12 cellular contexts compared by ENCODE assay signal in genomic region chr18:5972298-5972697, GRCh38.
DNase-seq lines count a peak whose midpoint lies in the region; ATAC-seq, FAIRE-seq and TF ChIP-seq lines count a peak whose summit lies in the region.
"Had no signal": no experiment of that assay in that cellular context is flagged by ENCODE, and none has a peak within 500 bp of the region (broad histone marks: within the 10 kb centered on the region; RNA-seq: fewer than 3 reads in every experiment).

No MANE protein-coding gene starts in this region.

- TF ChIP-seq RAD21 in GM12878 (IDR thresholded peaks at IDR 0.05; ENCODE audit: insufficient read depth, low read depth, low read length) = peak; percentile 36; the same call in 1 of the 2 replicates

- in situ Hi-C loops in GM12878 (cut with MboI) = no loop called here

- no peak overlapping the region for H3K9ac ChIP-seq in GM12878 (ENCODE audit: control insufficient read depth, insufficient read depth, low read length)

- intact Hi-C loops in GM12878 (cut with micrococcal nuclease; ENCODE audit: unreplicated experiment) = loop anchor here (10.0 kb wide), 1 partner anchor 443 kb away; the partner anchor contains the start of gene L3MBTL4

- ATAC-seq in GM18520 (IDR thresholded peaks at IDR 0.05; ENCODE audit: unreplicated experiment) = peak; percentile 33
- peak; percentile 43 for ATAC-seq in GM21390 (IDR thresholded peaks at IDR 0.05; ENCODE audit: unreplicated experiment)
- ATAC-seq in HG03039 (IDR thresholded peaks at IDR 0.05; ENCODE audit: unreplicated experiment) = peak; percentile 51
- peak; percentile 35 for ATAC-seq in GM12878
- no peak for ATAC-seq in naive thymus-derived CD8-positive, alpha-beta T cell

- CTCF ChIA-PET in GM12878 (lab: Yijun Ruan, JAX) = interaction anchor here (1.0 to 2.1 kb wide), 3 partner anchors 10 to 16 kb away, joined by 3 to 5 read pairs (median 3); no protein-coding TSS in a partner anchor

- RAD21 ChIA-PET in GM12878 (lab: Charles Lee; ENCODE audit: unreplicated experiment) = no interaction called here

- peak overlapping the region; percentile 45 for H3K4me2 ChIP-seq in GM12878 (ENCODE audit: control insufficient read depth, insufficient read depth)

- SMC1A ChIA-PET in GM12878 (lab: Charles Lee; ENCODE audit: uncharacterized antibody, unreplicated experiment) = interaction anchor here (1.2 kb wide), 1 partner anchor 20 kb away, joined by 3 read pairs; no protein-coding TSS in a partner anchor

- WGBS in GM12878 (ENCODE audit: insufficient coverage, insufficient replicate concordance, low lambda C conversion rate, missing lambda C conversion rate) = 5% methylated on average over 7 of the region's 7 CpGs

- no peak overlapping the region for H2AFZ ChIP-seq in GM12878 (ENCODE audit: control insufficient read depth, low read depth, low read length)

- TF ChIP-seq POLR2A in GM12878 (IDR thresholded peaks at IDR 0.05; ENCODE audit: low read depth, low read length) = no peak

- H3K4me3 Mint-ChIP-seq in naive thymus-derived CD8-positive, alpha-beta T cell = no peak overlapping the region
- H3K4me3 Mint-ChIP-seq: brain, CD14-positive monocyte had no signal

- peak; percentile 77 for FAIRE-seq in GM12878 (lab: Jason Lieb, UNC)

- no peaks in the 10 kb centered on the region for H4K20me1 ChIP-seq in GM12878 (ENCODE audit: control insufficient read depth, insufficient read depth)

- no TSS peak for BruUV-seq in GM12878 (replicated peaks; lab: Mats Ljungman, UMichigan)

- POLR2A ChIA-PET in GM12878 (lab: Charles Lee) = no interaction called here
- POLR2A ChIA-PET in naive thymus-derived CD8-positive, alpha-beta T cell (lab: Charles Lee) = no interaction called here

- peaks cover 50% of the 10 kb centered on the region for H3K4me1 ChIP-seq in GM12878 (ENCODE audit: control insufficient read depth, insufficient read depth, low read length)

- H3K9me3 ChIP-seq in GM12878 (replicated peaks; ENCODE audit: control insufficient read depth, insufficient read depth, low read length) = peaks cover 3% of the 10 kb centered on the region; the same call in 2 of the 3 replicates

- no peak overlapping the region for H3K4me3 ChIP-seq in GM12878

- no peak for TF ChIP-seq EP300 in GM12878 (IDR thresholded peaks at IDR 0.05; ENCODE audit: borderline replicate concordance in 1 of 2, control insufficient read depth in 1 of 2, low read depth in 2 of 2, low read length in 2 of 2)

- no peaks in the 10 kb centered on the region for H3K9me3 Mint-ChIP-seq in naive thymus-derived CD8-positive, alpha-beta T cell
- H3K9me3 Mint-ChIP-seq: brain had no signal

- no peaks in the 10 kb centered on the region; a peak in 1 of 4 replicates for H3K27me3 ChIP-seq in GM12878 (replicated peaks in 1 of 2; ENCODE audit: control insufficient read depth in 2 of 2, insufficient read depth in 2 of 2, low read length in 1 of 2)

- H3K79me2 ChIP-seq in GM12878 (ENCODE audit: control insufficient read depth, insufficient read depth, low read length) = no peaks in the 10 kb centered on the region

- no peak overlapping the region for H3K27ac Mint-ChIP-seq in naive thymus-derived CD8-positive, alpha-beta T cell

- no peaks in the 10 kb centered on the region for H3K36me3 ChIP-seq in GM12878 (ENCODE audit: control insufficient read depth in 2 of 2, insufficient read depth in 2 of 2, low read length in 1 of 2)

- no peaks in the 10 kb centered on the region for H3K36me3 Mint-ChIP-seq in naive thymus-derived CD8-positive, alpha-beta T cell
- H3K36me3 Mint-ChIP-seq: brain, CD14-positive monocyte had no signal

- no peak for TF ChIP-seq CTCF in GM12878 (IDR thresholded peaks at IDR 0.05 in 2 of 3, conservative IDR thresholded peaks at IDR 0.05 in 1 of 3; ENCODE audit: control insufficient read depth in 2 of 3, extremely low read depth in 1 of 3, insufficient read depth in 1 of 3, low read depth in 3 of 3, low read length in 3 of 3)

- H3K27me3 Mint-ChIP-seq in naive thymus-derived CD8-positive, alpha-beta T cell = peaks cover 0 to 2% (median 0%) of the 10 kb centered on the region in 5 donors

- peaks cover 4 to 19% (median 16%) of the 10 kb centered on the region in 4 donors for H3K4me1 Mint-ChIP-seq in naive thymus-derived CD8-positive, alpha-beta T cell

- peak; percentile 68 for DNase-seq in GM12878 (ENCODE audit: low read depth, low spot score)
- DNase-seq in NCI-H1930 (lab: John Stamatoyannopoulos, UW) = no peak
- no peak for DNase-seq in naive thymus-derived CD8-positive, alpha-beta T cell
- no peak for DNase-seq in cerebellar nuclear complex (lab: John Stamatoyannopoulos, UW)
- DNase-seq in superior temporal gyrus (ENCODE audit: extremely low spot score) = no peak
- DNase-seq: stimulated activated naive CD4-positive, alpha-beta T cell had no signal

- H3K27ac ChIP-seq in GM12878 (ENCODE audit: control insufficient read depth, insufficient read depth) = no peak overlapping the region
- H3K27ac ChIP-seq: epithelial cell of prostate had no signal

TF ChIP-seq in GM12878, 131 proteins besides CTCF, POLR2A, EP300 and RAD21:
- TF ChIP-seq RUNX3 (IDR thresholded peaks at IDR 0.05; ENCODE audit: low read length) (peak; percentile 68), SREBF2 (IDR thresholded peaks at IDR 0.05; ENCODE audit: low read length) (no peak), CBX5 (IDR thresholded peaks at IDR 0.05; ENCODE audit: low read depth) (0 out of 2 replicates have a peak, but pooled peaks have one; percentile 38), IRF4 (IDR thresholded peaks at IDR 0.05; ENCODE audit: low read depth, low read length) (no peak), ZBTB33 (IDR thresholded peaks at IDR 0.05) (no peak), NFXL1 (IDR thresholded peaks at IDR 0.05; ENCODE audit: borderline replicate concordance) (no peak), POU2F2 (IDR thresholded peaks at IDR 0.05; ENCODE audit: borderline replicate concordance, low read depth, low read length) (peak; percentile 91; the same call in 2 of the 3 replicates), MEF2A (IDR thresholded peaks at IDR 0.05; ENCODE audit: insufficient read depth, low read depth, low read length) (peak; percentile 54; the same call in 1 of the 2 replicates), KDM1A (IDR thresholded peaks at IDR 0.05; ENCODE audit: borderline replicate concordance) (no peak), SPI1 (IDR thresholded peaks at IDR 0.05; ENCODE audit: borderline replicate concordance, insufficient read depth, low read depth, low read length) (peak; percentile 73), MEF2B (IDR thresholded peaks at IDR 0.05; ENCODE audit: partially characterized antibody, poor library complexity, severe bottlenecking) (peak; percentile 14), EED (IDR thresholded peaks at IDR 0.05; ENCODE audit: low read depth) (0 out of 2 replicates have a peak, but pooled peaks have one; percentile 26), IKZF2 (IDR thresholded peaks at IDR 0.05) (0 out of 4 replicates have a peak, but pooled peaks of 1 of the 2 experiments have one; percentile 13), PAX5 (IDR thresholded peaks at IDR 0.05; ENCODE audit: borderline replicate concordance, low read depth, low read length) (peak; percentile 24; the same call in 1 of the 2 replicates)

Comparison
In these comparisons a context has a peak if more than half of its experiments do, and no peak if none do; other contexts are left out.
1. ATAC-seq: peak in GM18520 (single experiment), GM21390 (single experiment), HG03039 (single experiment) and GM12878 (single experiment); none in naive thymus-derived CD8-positive, alpha-beta T cell (0 of 2).